Comparison of ENCODE assay signal across 12 cellular contexts in the genomic region with DNA sequence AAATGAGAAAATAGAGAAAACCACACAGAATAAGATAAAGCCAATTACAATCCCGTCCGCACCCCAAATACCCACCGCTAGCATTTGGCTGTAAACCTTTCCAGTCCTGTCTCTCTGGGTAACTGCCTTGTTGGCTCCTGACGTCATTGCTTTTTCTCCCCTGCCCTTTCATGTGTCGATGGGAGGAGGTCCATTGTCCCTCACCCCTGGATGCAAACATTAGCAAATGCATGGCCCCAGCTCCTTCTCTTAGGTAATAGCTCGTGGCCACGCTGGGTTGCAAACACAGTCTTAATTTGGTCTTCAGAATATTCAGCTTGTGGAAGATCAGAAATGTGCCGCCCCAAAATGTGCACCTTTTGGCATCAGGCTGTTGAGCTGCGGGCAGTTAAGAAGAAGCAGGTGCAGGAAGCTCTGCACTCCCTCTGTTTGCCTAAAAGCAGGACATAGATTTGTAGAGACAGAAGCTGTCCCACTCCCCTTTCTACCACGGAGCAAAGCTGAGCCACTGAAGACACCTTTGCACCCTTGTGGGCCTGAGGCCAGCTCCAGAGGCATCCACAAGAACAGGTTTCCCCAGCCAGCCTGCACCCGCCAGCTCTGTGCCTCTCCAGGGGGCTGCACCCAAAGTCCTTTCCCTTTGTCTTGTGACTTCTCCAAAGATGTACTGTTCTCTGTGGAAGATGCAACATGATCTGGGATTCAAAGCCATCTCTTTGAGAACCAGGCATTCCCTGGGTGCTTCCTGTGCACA.
A peak's percentile ranks its signal among the peaks of the same experiment; 100 is the strongest.
DNase-seq lines count a peak whose midpoint lies in the region; ATAC-seq and TF ChIP-seq lines count a peak whose summit lies in the region.
"Had no signal": no experiment of that assay in that cellular context is flagged by ENCODE, and none has a peak within 500 bp of the region (broad histone marks: within the 10 kb centered on the region; RNA-seq: fewer than 3 reads in every experiment).

No MANE protein-coding gene starts in this region.

- H3K79me2 ChIP-seq in mammary epithelial cell (ENCODE audit: insufficient read depth, low read length), result no peaks in the 10 kb centered on the region

- no peak overlapping the region for H3K4me3 ChIP-seq in mammary epithelial cell (replicated peaks in 1 of 3; ENCODE audit: insufficient read depth in 1 of 3, low read depth in 2 of 3, low read length in 3 of 3)

- dilution Hi-C loops in mammary epithelial cell (cut with HindIII; ENCODE audit: low sequenced_read_pairs), result no loop called here

- H3K27me3 ChIP-seq in mammary epithelial cell (ENCODE audit: insufficient read depth, low read length), result no peaks in the 10 kb centered on the region

- no peak overlapping the region for H3K9ac ChIP-seq in mammary epithelial cell (ENCODE audit: insufficient read depth, low read length)

- DNase-seq in activated naive CD4-positive, alpha-beta T cell treated with anti-CD3 and anti-CD28 coated beads, Interleukin-2, amount 50 U/mL, for 72 hours (ENCODE audit: low spot score in 2 of 2), result no peak
- DNase-seq in NCI-H1930 (lab: John Stamatoyannopoulos, UW) (peak; percentile 28 to 49), posterior vena cava (ENCODE audit: low spot score) (peak; percentile 57), mammary epithelial cell (no peak), D341Med (ENCODE audit: low spot score) (no peak), KBM-7 (no peak)
- DNase-seq in central memory CD4-positive, alpha-beta T cell, result peak; percentile 15
- DNase-seq: activated CD4-positive, alpha-beta T cell treated with anti-CD3 and anti-CD28 coated beads, Interleukin-2, amount 50 U/mL, for 1 hour; EL; NCI-H1694 had no signal

- CTCF ChIA-PET in mammary epithelial cell (lab: Charles Lee; ENCODE audit: low non-redundant PET), result no interaction called here

- BruUV-seq in mammary epithelial cell (replicated peaks; lab: Mats Ljungman, UMichigan), result no TSS peak

- no peak overlapping the region for H2AFZ ChIP-seq in mammary epithelial cell (ENCODE audit: low read depth, low read length)

- H3K36me3 ChIP-seq in mammary epithelial cell (ENCODE audit: insufficient read depth, low read length), result no peaks in the 10 kb centered on the region

- H3K4me1 Mint-ChIP-seq in activated naive CD4-positive, alpha-beta T cell treated with anti-CD3 and anti-CD28 coated beads, Interleukin-2, amount 50 U/mL, for 24 hours, result peaks cover 58% of the 10 kb centered on the region

- H3K4me2 ChIP-seq in mammary epithelial cell (ENCODE audit: insufficient read depth, low read depth, low read length), result no peak overlapping the region

- WGBS in mammary epithelial cell (ENCODE audit: low coverage, missing lambda C conversion rate), result 79% methylated on average over 11 of the region's 11 CpGs

- no peaks in the 10 kb centered on the region for H3K4me1 ChIP-seq in mammary epithelial cell (ENCODE audit: insufficient read depth, low read length)

- no peak for ATAC-seq in activated naive CD4-positive, alpha-beta T cell treated with anti-CD3 and anti-CD28 coated beads, Interleukin-2, amount 50 U/mL, for 72 hours
- ATAC-seq: stimulated activated memory B cell treated with anti-CD40 and anti-IgM and Interleukin-4, amounts not matched to agents 10 μg/mL and 1 μg/mL and 100 μg/mL, for 72 hours had no signal

- H4K20me1 ChIP-seq in mammary epithelial cell (ENCODE audit: insufficient read depth, low read length), result no peaks in the 10 kb centered on the region

- H3K27ac ChIP-seq in mammary epithelial cell (ENCODE audit: insufficient read depth, low read depth, low read length), result no peak overlapping the region

- intact Hi-C loops in posterior vena cava (cut with DNase I), result no loop called here
- intact Hi-C loops in mammary epithelial cell (cut with micrococcal nuclease), result no loop called here

- H3K27me3 Mint-ChIP-seq in activated naive CD4-positive, alpha-beta T cell treated with anti-CD3 and anti-CD28 coated beads, Interleukin-2, amount 50 U/mL, for 24 hours, result no peaks in the 10 kb centered on the region

- TF ChIP-seq CTCF in mammary epithelial cell (conservative IDR thresholded peaks at IDR 0.05 in 1 of 2, IDR thresholded peaks at IDR 0.05 in 1 of 2; ENCODE audit: extremely low read depth in 1 of 2, insufficient read depth in 1 of 2, low read depth in 1 of 2, low read length in 2 of 2), result no peak

- H3K36me3 Mint-ChIP-seq in activated naive CD4-positive, alpha-beta T cell treated with anti-CD3 and anti-CD28 coated beads, Interleukin-2, amount 50 U/mL, for 24 hours, result no peaks in the 10 kb centered on the region
- no peaks in the 10 kb centered on the region for H3K36me3 Mint-ChIP-seq in activated naive CD4-positive, alpha-beta T cell treated with anti-CD3 and anti-CD28 coated beads, Interleukin-2, amount 50 U/mL, for 72 hours
- H3K36me3 Mint-ChIP-seq: stimulated activated memory B cell treated with anti-CD40 and anti-IgM and Interleukin-4, amounts not matched to agents 10 μg/mL and 1 μg/mL and 100 μg/mL, for 72 hours had no signal

- in situ Hi-C loops in mammary epithelial cell (cut with MboI; ENCODE audit: low sequenced_read_pairs in 2 of 2), result no loop called here
- in situ Hi-C loops in KBM-7 (cut with MboI; ENCODE audit: low pct_unique_long_range_greater_than_20kb, low sequenced_read_pairs), result no loop called here

- no peaks in the 10 kb centered on the region for H3K9me3 Mint-ChIP-seq in activated naive CD4-positive, alpha-beta T cell treated with anti-CD3 and anti-CD28 coated beads, Interleukin-2, amount 50 U/mL, for 24 hours
- H3K9me3 Mint-ChIP-seq in activated naive CD4-positive, alpha-beta T cell treated with anti-CD3 and anti-CD28 coated beads, Interleukin-2, amount 50 U/mL, for 72 hours, result no peaks in the 10 kb centered on the region
- H3K9me3 Mint-ChIP-seq: stimulated activated memory B cell treated with anti-CD40 and anti-IgM and Interleukin-4, amounts not matched to agents 10 μg/mL and 1 μg/mL and 100 μg/mL, for 72 hours had no signal

- H3K27ac Mint-ChIP-seq in activated naive CD4-positive, alpha-beta T cell treated with anti-CD3 and anti-CD28 coated beads, Interleukin-2, amount 50 U/mL, for 24 hours, result peak overlapping the region; percentile 47
- peak overlapping the region in 1 of 2 donors; percentile 22 for H3K27ac Mint-ChIP-seq in activated naive CD4-positive, alpha-beta T cell treated with anti-CD3 and anti-CD28 coated beads, Interleukin-2, amount 50 U/mL, for 72 hours
- H3K27ac Mint-ChIP-seq: stimulated activated memory B cell treated with anti-CD40 and anti-IgM and Interleukin-4, amounts not matched to agents 10 μg/mL and 1 μg/mL and 100 μg/mL, for 72 hours had no signal

- no peak overlapping the region for H3K4me3 Mint-ChIP-seq in activated naive CD4-positive, alpha-beta T cell treated with anti-CD3 and anti-CD28 coated beads, Interleukin-2, amount 50 U/mL, for 24 hours
- H3K4me3 Mint-ChIP-seq: stimulated activated memory B cell treated with anti-CD40 and anti-IgM and Interleukin-4, amounts not matched to agents 10 μg/mL and 1 μg/mL and 100 μg/mL, for 72 hours had no signal

- H3K9me3 ChIP-seq in mammary epithelial cell (replicated peaks; ENCODE audit: insufficient read depth, low read length), result no peaks in the 10 kb centered on the region

Comparison
In these comparisons a context has a peak if more than half of its experiments do, and no peak if none do; other contexts are left out.
1. DNase-seq: peak in NCI-H1930 (2 of 2), central memory CD4-positive, alpha-beta T cell (single experiment) and posterior vena cava (single experiment); none in activated naive CD4-positive, alpha-beta T cell treated with anti-CD3 and anti-CD28 coated beads, Interleukin-2, amount 50 U/mL, for 72 hours (0 of 2), mammary epithelial cell (single experiment), D341Med (single experiment) and KBM-7 (single experiment).